Comparison of ENCODE assay signal across 12 cellular contexts in genomic region chr9:82532504-82532903, GRCh38.
A peak's percentile ranks its signal among the peaks of the same experiment; 100 is the strongest.
DNase-seq lines count a peak whose midpoint lies in the region; ATAC-seq, FAIRE-seq and TF ChIP-seq lines count a peak whose summit lies in the region.
"Had no signal": no experiment of that assay in that cellular context is flagged by ENCODE, and none has a peak within 500 bp of the region (broad histone marks: within the 10 kb centered on the region; RNA-seq: fewer than 3 reads in every experiment).

No MANE protein-coding gene starts in this region.

- H3K9me3 ChIP-seq in GM23248 (ENCODE audit: low read depth) (no peaks in the 10 kb centered on the region), neural progenitor cell (ENCODE audit: low read depth) (no peaks in the 10 kb centered on the region)

- no peak overlapping the region for H3K4me3 Mint-ChIP-seq in neural progenitor cell
- H3K4me3 Mint-ChIP-seq: activated naive CD8-positive, alpha-beta T cell treated with anti-CD3 and anti-CD28 coated beads, Interleukin-2, amount 10 ng/mL, durations not matched to agents 7 days and 5 days had no signal

- no peak for FAIRE-seq in bronchial epithelial cell (lab: Jason Lieb, UNC)
- FAIRE-seq: GM12878 had no signal

- ATAC-seq in HG02588 (IDR thresholded peaks at IDR 0.05; ENCODE audit: unreplicated experiment) (no peak), HG03025 (IDR thresholded peaks at IDR 0.05; ENCODE audit: low FRiP score, unreplicated experiment) (no peak)
- ATAC-seq: GM12878 had no signal

- peaks cover 2% of the 10 kb centered on the region for H3K27me3 Mint-ChIP-seq in neural progenitor cell (ENCODE audit: insufficient read depth, low read depth)
- H3K27me3 Mint-ChIP-seq: activated naive CD8-positive, alpha-beta T cell treated with anti-CD3 and anti-CD28 coated beads, Interleukin-2, amount 10 ng/mL, durations not matched to agents 7 days and 5 days had no signal

- H3K4me3 ChIP-seq in GM23248 (no peak overlapping the region), bronchial epithelial cell (ENCODE audit: low read depth, low read length) (no peak overlapping the region), neural progenitor cell (no peak overlapping the region)
- H3K4me3 ChIP-seq: GM12878 had no signal

- H3K4me1 ChIP-seq in GM23248 (ENCODE audit: insufficient read depth) (no peaks in the 10 kb centered on the region), neural progenitor cell (no peaks in the 10 kb centered on the region)

- H3K36me3 ChIP-seq in GM23248 (ENCODE audit: low read depth) (no peaks in the 10 kb centered on the region), bronchial epithelial cell (ENCODE audit: control insufficient read depth, insufficient read depth, low read length) (no peaks in the 10 kb centered on the region), neural progenitor cell (no peaks in the 10 kb centered on the region)

- H3K79me2 ChIP-seq in GM23248 (ENCODE audit: insufficient read depth) (no peaks in the 10 kb centered on the region), neural progenitor cell (ENCODE audit: low read depth) (no peaks in the 10 kb centered on the region)

- H3K9me3 Mint-ChIP-seq in neural progenitor cell = peaks cover 11% of the 10 kb centered on the region

- no peak overlapping the region for H3K27ac ChIP-seq in GM23248
- no peak overlapping the region for H3K27ac ChIP-seq in neural progenitor cell

- no peaks in the 10 kb centered on the region for H3K4me1 Mint-ChIP-seq in neural progenitor cell
- H3K4me1 Mint-ChIP-seq: activated naive CD8-positive, alpha-beta T cell treated with anti-CD3 and anti-CD28 coated beads, Interleukin-2, amount 10 ng/mL, durations not matched to agents 7 days and 5 days had no signal

- H2AFZ ChIP-seq in GM23248 (no peak overlapping the region), neural progenitor cell (replicated peaks) (no peak overlapping the region)

- H3K9me2 ChIP-seq in GM23248 (ENCODE audit: insufficient read depth) = no peaks in the 10 kb centered on the region

- H4K20me1 ChIP-seq in GM23248 (ENCODE audit: insufficient read depth) = no peaks in the 10 kb centered on the region
- H4K20me1 ChIP-seq in neural progenitor cell (ENCODE audit: low read depth) = no peaks in the 10 kb centered on the region

- peak; percentile 8 for DNase-seq in GM23248
- DNase-seq in NCI-H1417 treated with DMSO at 0.1 percent for 48 hours (lab: John Stamatoyannopoulos, UW) = peak; percentile 46
- DNase-seq in bronchial epithelial cell (ENCODE audit: low read depth) = peak; percentile 48
- DNase-seq in neural progenitor cell (ENCODE audit: low spot score) = no peak
- no peak for DNase-seq in NCI-H2107 (lab: John Stamatoyannopoulos, UW)
- DNase-seq: activated naive CD8-positive, alpha-beta T cell treated with anti-CD3 and anti-CD28 coated beads, Interleukin-2, amount 10 ng/mL, durations not matched to agents 7 days and 5 days; head of caudate nucleus; NCI-H1930; substantia nigra had no signal

- no peak overlapping the region for H3K27ac Mint-ChIP-seq in neural progenitor cell
- H3K27ac Mint-ChIP-seq: activated naive CD8-positive, alpha-beta T cell treated with anti-CD3 and anti-CD28 coated beads, Interleukin-2, amount 10 ng/mL, durations not matched to agents 7 days and 5 days had no signal

- H3K4me2 ChIP-seq in GM23248 (ENCODE audit: unreplicated experiment) = no peak overlapping the region
- H3K4me2 ChIP-seq in neural progenitor cell = no peak overlapping the region

- H3K36me3 Mint-ChIP-seq in neural progenitor cell = no peaks in the 10 kb centered on the region
- H3K36me3 Mint-ChIP-seq: activated naive CD8-positive, alpha-beta T cell treated with anti-CD3 and anti-CD28 coated beads, Interleukin-2, amount 10 ng/mL, durations not matched to agents 7 days and 5 days had no signal

- no peaks in the 10 kb centered on the region for H3F3A ChIP-seq in GM23248 (ENCODE audit: insufficient read depth)
- H3F3A ChIP-seq in neural progenitor cell (ENCODE audit: low read depth) = no peaks in the 10 kb centered on the region

- H3K27me3 ChIP-seq in GM23248 (replicated peaks; ENCODE audit: insufficient read depth) = 0 out of 2 replicates have a peak, but pooled peaks cover 3% of the 10 kb centered on the region
- no peaks in the 10 kb centered on the region for H3K27me3 ChIP-seq in bronchial epithelial cell (ENCODE audit: control insufficient read depth, insufficient read depth, low read length)
- H3K27me3 ChIP-seq in neural progenitor cell = no peaks in the 10 kb centered on the region

- in situ Hi-C loops in GM23248 (cut with MboI) = no loop called here

- H3K9ac ChIP-seq in GM23248 = no peak overlapping the region
- H3K9ac ChIP-seq in neural progenitor cell = no peak overlapping the region

- WGBS in GM23248 (ENCODE audit: low coverage in 1 of 2, low lambda C conversion rate in 2 of 2, missing lambda C conversion rate in 2 of 2), 2 experiments = 5 to 6% methylated on average over 2 of the region's 2 CpGs

- TF ChIP-seq CTCF in bronchial epithelial cell (IDR thresholded peaks at IDR 0.05; ENCODE audit: insufficient read depth, low read length, severe bottlenecking) (no peak), neural progenitor cell (IDR thresholded peaks at IDR 0.05) (peak; percentile 43)

Comparison
In these comparisons a context has a peak if more than half of its experiments do, and no peak if none do; other contexts are left out.
1. DNase-seq: peak in GM23248 (single experiment), NCI-H1417 treated with DMSO at 0.1 percent for 48 hours (single experiment) and bronchial epithelial cell (single experiment); none in neural progenitor cell (single experiment) and NCI-H2107 (single experiment).